In genomic region chr22:43106302-43106701, GRCh38 we compare ENCODE assay signal across 1 cellular context.
TF ChIP-seq lines count a peak whose summit lies in the region.

No MANE protein-coding gene starts in this region.

TF ChIP-seq in K562, 482 proteins besides CTCF, POLR2A, EP300 and RAD21:
- TF ChIP-seq PRDM10 (IDR thresholded peaks at IDR 0.05; ENCODE audit: partially characterized antibody) (no peak), ZFP36 (IDR thresholded peaks at IDR 0.05; ENCODE audit: low read depth, low read length, partially characterized antibody) (peak; percentile 28)
